ENCODE assay signal across 15 cellular contexts in the genomic region with DNA sequence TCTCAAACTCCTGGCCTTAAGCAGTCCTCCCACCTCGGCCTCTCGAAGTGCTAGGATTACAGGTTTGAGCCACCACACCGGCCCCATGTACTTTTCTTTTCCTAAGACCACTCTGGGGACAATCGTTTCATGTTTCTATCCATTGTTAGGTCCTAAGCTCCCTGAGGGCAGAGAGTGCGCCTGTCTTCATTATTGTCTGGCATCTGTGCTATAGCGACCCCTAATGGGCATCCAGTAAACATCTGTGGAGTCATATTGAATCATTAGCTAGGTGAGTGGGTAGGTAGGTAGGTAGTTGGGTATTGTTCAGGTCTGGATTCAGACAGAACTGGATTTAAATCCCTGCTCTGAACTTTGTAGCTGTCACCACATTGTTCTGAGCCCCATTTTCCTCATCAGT.
DNase-seq lines count a peak whose midpoint lies in the region; ATAC-seq, FAIRE-seq and TF ChIP-seq lines count a peak whose summit lies in the region.
"Had no signal": no experiment of that assay in that cellular context is flagged by ENCODE, and none has a peak within 500 bp of the region (broad histone marks: within the 10 kb centered on the region; RNA-seq: fewer than 3 reads in every experiment).

No MANE protein-coding gene starts in this region.

- H3K27me3 ChIP-seq in BE2C, result peaks cover 23% of the 10 kb centered on the region
- no peaks in the 10 kb centered on the region for H3K27me3 ChIP-seq in pancreas

- 70 to 75% methylated on average over 6 of the region's 6 CpGs for WGBS in pancreas, 2 donors

- H3K36me3 ChIP-seq in BE2C, result no peaks in the 10 kb centered on the region
- H3K36me3 ChIP-seq in pancreas, result no peaks in the 10 kb centered on the region

- no peak for FAIRE-seq in pancreas (lab: Jason Lieb, UNC)
- FAIRE-seq: H54 had no signal

- H3K4me3 ChIP-seq in BE2C (ENCODE audit: low read depth, low read length) (no peak overlapping the region), fibroblast of pulmonary artery (replicated peaks; ENCODE audit: low read depth, low read length) (no peak overlapping the region), pancreas (no peak overlapping the region)
- H3K4me3 ChIP-seq: SK-N-MC had no signal

- H3K4me1 ChIP-seq in BE2C, result peaks cover 6% of the 10 kb centered on the region
- peaks cover 12 to 19% (median 16%) of the 10 kb centered on the region in 3 donors for H3K4me1 ChIP-seq in pancreas

- H3K9me3 ChIP-seq in BE2C (no peaks in the 10 kb centered on the region), pancreas (no peaks in the 10 kb centered on the region)

- peak; percentile 29 for TF ChIP-seq CTCF in BE2C (IDR thresholded peaks at IDR 0.05; ENCODE audit: low read depth, low read length)
- TF ChIP-seq CTCF in GM20000 (IDR thresholded peaks at IDR 0.05; ENCODE audit: extremely low read depth, missing control alignments), result no peak
- TF ChIP-seq CTCF in fibroblast of pulmonary artery (IDR thresholded peaks at IDR 0.05; ENCODE audit: low read length, missing control alignments), result peak; percentile 32
- TF ChIP-seq CTCF in pancreas (IDR thresholded peaks at IDR 0.05), result no peak

- intact Hi-C loops in pancreas (cut with DNase I), result no loop called here

- ATAC-seq in GM18520 (IDR thresholded peaks at IDR 0.05; ENCODE audit: unreplicated experiment), result no peak
- ATAC-seq in pancreas, result no peak
- ATAC-seq: right cardiac atrium had no signal

- no peak for DNase-seq in BE2C
- DNase-seq in GM20000 (ENCODE audit: low spot score), result peak; percentile 20
- DNase-seq in RPMI8226, result peak; percentile 26
- no peak for DNase-seq in fibroblast of pulmonary artery (ENCODE audit: low read depth)
- DNase-seq in ACHN, result no peak
- no peak for DNase-seq in effector CD4-positive, alpha-beta T cell
- DNase-seq in pancreas, result no peak
- DNase-seq: activated CD4-positive, CD25-positive, alpha-beta regulatory T cell; activated T-cell treated with anti-CD3 and anti-CD28 coated beads, Interleukin-2, amount 50 U/mL, for 48 hours; CD8-positive, alpha-beta memory T cell; right cardiac atrium; substantia nigra had no signal

- in situ Hi-C loops in ACHN (cut with HindIII; ENCODE audit: low pct_ligation_motif_present, low pct_unique_long_range_greater_than_20kb, low sequenced_read_pairs), result no loop called here

- no peak overlapping the region for H3K27ac ChIP-seq in pancreas
- H3K27ac ChIP-seq: SK-N-MC had no signal

Comparison
In these comparisons a context has a peak if more than half of its experiments do, and no peak if none do; other contexts are left out.
1. DNase-seq: peak in GM20000 (single experiment) and RPMI8226 (single experiment); none in BE2C (single experiment), fibroblast of pulmonary artery (single experiment), ACHN (single experiment), effector CD4-positive, alpha-beta T cell (single experiment) and pancreas (0 of 6).
2. CTCF ChIP-seq: peak in BE2C (single experiment) and fibroblast of pulmonary artery (single experiment); none in GM20000 (single experiment) and pancreas (0 of 4).